In genomic region chr13:112837371-112838037, GRCh38 we compare ENCODE assay signal across 18 cellular contexts.
DNase-seq lines count a peak whose midpoint lies in the region; ATAC-seq and TF ChIP-seq lines count a peak whose summit lies in the region.
"Had no signal": no experiment of that assay in that cellular context is flagged by ENCODE, and none has a peak within 500 bp of the region (broad histone marks: within the 10 kb centered on the region; RNA-seq: fewer than 3 reads in every experiment).

No MANE protein-coding gene starts in this region.

- H3K27ac ChIP-seq in body of pancreas, result no peak overlapping the region
- H3K27ac ChIP-seq: BLaER1 treated with 17β-estradiol and CSF1 and Interleukin-3, amounts not matched to agents 10 nM and 100 nM; brain microvascular endothelial cell; prostate gland; transverse colon had no signal

- H3K27me3 ChIP-seq in body of pancreas, result no peaks in the 10 kb centered on the region
- H3K27me3 ChIP-seq: BLaER1 treated with 17β-estradiol and CSF1 and Interleukin-3, amounts not matched to agents 10 nM and 100 nM; brain microvascular endothelial cell; transverse colon had no signal

- TF ChIP-seq POLR2A in body of pancreas (IDR thresholded peaks at IDR 0.05), result no peak

- no peaks in the 10 kb centered on the region for H3K4me1 ChIP-seq in body of pancreas
- H3K4me1 ChIP-seq: prostate gland, transverse colon had no signal

- 95 to 96% methylated on average over 20 to 26 of the region's 26 CpGs for WGBS in body of pancreas, 2 donors

- DNase-seq in GM04503 (ENCODE audit: low read depth) (peak; percentile 21), body of pancreas (no peak), left cardiac atrium (peak; percentile 47), posterior vena cava (ENCODE audit: low spot score) (peak; percentile 90), GOT3 (lab: John Stamatoyannopoulos, UW) (no peak), NCI-H146 (lab: John Stamatoyannopoulos, UW) (no peak), NCI-H1092 treated with DMSO at 0.1 percent for 48 hours (lab: John Stamatoyannopoulos, UW) (no peak)
- DNase-seq: activated CD4-positive, alpha-beta T cell treated with anti-CD3 and anti-CD28 coated beads, Interleukin-2, amount 50 U/mL, for 1 hour; activated T-cell treated with anti-CD3 and anti-CD28 coated beads, Interleukin-2, amount 50 U/mL, for 1 hour; brain microvascular endothelial cell; MV-4-11; transverse colon had no signal

- intact Hi-C loops in body of pancreas (cut with DNase I) (no loop called here), left cardiac atrium (cut with DNase I) (no loop called here), posterior vena cava (cut with DNase I) (no loop called here)

- ATAC-seq in body of pancreas (peak; percentile 31), left cardiac atrium (peak; percentile 17 to 40), HG02642 (IDR thresholded peaks at IDR 0.05; ENCODE audit: poor library complexity, unreplicated experiment) (no peak)
- ATAC-seq: esophagus mucosa, left lobe of liver, Panc1 had no signal

- no peak overlapping the region for H3K4me3 ChIP-seq in body of pancreas
- H3K4me3 ChIP-seq: BLaER1 treated with 17β-estradiol and CSF1 and Interleukin-3, amounts not matched to agents 10 nM and 100 nM; prostate gland; transverse colon had no signal

- H3K36me3 ChIP-seq in body of pancreas (replicated peaks in 1 of 2; ENCODE audit: insufficient read depth in 1 of 2, low read depth in 2 of 2), result peaks cover 0 to 30% of the 10 kb centered on the region in 2 donors
- H3K36me3 ChIP-seq: brain microvascular endothelial cell, prostate gland had no signal

- no peaks in the 10 kb centered on the region for H3K9me3 ChIP-seq in body of pancreas
- H3K9me3 ChIP-seq: BLaER1 treated with 17β-estradiol and CSF1 and Interleukin-3, amounts not matched to agents 10 nM and 100 nM; prostate gland; transverse colon had no signal

- TF ChIP-seq CTCF in body of pancreas (IDR thresholded peaks at IDR 0.05), result no peak

Comparison
In these comparisons a context has a peak if more than half of its experiments do, and no peak if none do; other contexts are left out.
1. DNase-seq: peak in GM04503 (single experiment), left cardiac atrium (single experiment) and posterior vena cava (single experiment); none in body of pancreas (0 of 4), GOT3 (single experiment), NCI-H146 (single experiment) and NCI-H1092 treated with DMSO at 0.1 percent for 48 hours (single experiment).